Comparison of ENCODE assay signal across 10 cellular contexts in the genomic region with DNA sequence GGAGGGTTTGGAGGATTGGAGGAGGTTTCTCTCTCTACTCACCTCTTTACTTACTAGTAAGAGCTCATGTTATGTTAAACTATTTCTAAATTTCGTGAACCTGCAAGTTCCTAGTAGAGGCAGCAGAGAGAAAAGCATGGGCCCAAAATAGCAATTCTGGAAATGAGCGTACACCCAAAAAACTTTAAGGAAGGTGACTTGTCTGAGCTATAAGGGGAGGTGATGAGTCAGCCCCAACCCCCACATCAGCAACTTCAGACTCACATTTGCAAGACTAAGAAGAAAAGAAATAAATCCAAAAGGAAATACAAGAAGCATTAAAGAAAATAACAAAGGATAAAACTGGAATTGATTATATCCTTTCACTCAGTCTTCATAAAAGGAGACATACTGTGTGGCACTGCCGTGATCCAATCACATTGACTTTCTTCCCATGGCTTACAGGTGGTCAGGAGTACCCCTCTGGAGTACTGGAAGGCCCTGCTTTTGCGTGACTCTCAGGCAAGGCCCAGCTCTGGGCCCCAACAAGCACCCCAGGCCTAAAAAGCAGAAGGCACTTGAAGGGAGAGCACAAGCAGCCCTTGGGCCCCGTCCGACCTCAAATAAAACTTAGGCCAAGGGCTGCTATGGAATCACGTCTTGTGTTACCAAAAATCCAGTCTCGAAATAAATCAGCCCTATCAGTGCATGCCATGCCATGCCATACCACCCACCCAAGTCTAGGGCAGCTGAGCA. TPM values are rescaled to one million over a fixed set of nuclear protein-coding genes. Genes with fewer than 3 reads are reported as not detected.
DNase-seq lines count a peak whose midpoint lies in the region; ATAC-seq, FAIRE-seq and TF ChIP-seq lines count a peak whose summit lies in the region.
"Had no signal": no experiment of that assay in that cellular context is flagged by ENCODE, and none has a peak within 500 bp of the region (broad histone marks: within the 10 kb centered on the region; RNA-seq: fewer than 3 reads in every experiment).

No MANE protein-coding gene starts in this region.

- peak overlapping the region in 7 of 10 donors; percentile 29 to 68 (median 49) for H3K4me3 Mint-ChIP-seq in naive thymus-derived CD4-positive, alpha-beta T cell

- no peaks in the 10 kb centered on the region for H3K9me3 ChIP-seq in A549
- H3K9me3 ChIP-seq in IMR-90 (ENCODE audit: control insufficient read depth, insufficient read depth, low read length) = no peaks in the 10 kb centered on the region
- H3K9me3 ChIP-seq in ascending aorta = no peaks in the 10 kb centered on the region
- no peaks in the 10 kb centered on the region for H3K9me3 ChIP-seq in naive thymus-derived CD4-positive, alpha-beta T cell (ENCODE audit: control insufficient read depth in 2 of 3, low read length in 3 of 3)

- H3K27ac ChIP-seq in A549 = peak overlapping the region; percentile 95 to 99
- H3K27ac ChIP-seq in IMR-90 (ENCODE audit: insufficient read depth, low read length) = peak overlapping the region; percentile 81
- peak overlapping the region; percentile 93 for H3K27ac ChIP-seq in ascending aorta
- no peak overlapping the region for H3K27ac ChIP-seq in naive thymus-derived CD4-positive, alpha-beta T cell (ENCODE audit: low read depth, low read length)

- 60% methylated on average over 7 of the region's 8 CpGs for WGBS in A549 (ENCODE audit: missing lambda C conversion rate)
- 100% methylated on average over 1 of the region's 8 CpGs; no CpG with 5 or more reads in 1 of the 2 experiments for WGBS in IMR-90 (ENCODE audit: extremely low coverage in 2 of 2, insufficient read length in 1 of 2), 2 experiments

- H3K79me1 ChIP-seq in IMR-90 (ENCODE audit: low read depth in 1 of 2, low read length in 2 of 2) = peaks cover 26 to 84% of the 10 kb centered on the region in 2 experiments

- FAIRE-seq in A549 (lab: Jason Lieb, UNC) = no peak

- H4K5ac ChIP-seq in IMR-90 (ENCODE audit: low read depth, low read length) = peak overlapping the region; percentile 39; the same call in 1 of the 2 replicates

- no TSS peak for BruUV-seq in IMR-90 (replicated peaks; lab: Mats Ljungman, UMichigan)

- peaks cover 0 to 5% (median 3%) of the 10 kb centered on the region in 5 donors for H3K36me3 Mint-ChIP-seq in naive thymus-derived CD4-positive, alpha-beta T cell

- peak overlapping the region; percentile 43 to 93; a peak in 3 of 4 replicates for H4K8ac ChIP-seq in IMR-90 (ENCODE audit: low read depth in 2 of 2, low read length in 2 of 2)

- peaks cover 19% of the 10 kb centered on the region for H4K20me1 ChIP-seq in IMR-90 (ENCODE audit: insufficient read depth, low read length)

- no peak overlapping the region for H2AFZ ChIP-seq in IMR-90 (replicated peaks; ENCODE audit: low read length, poor library complexity)

- no peak for TF ChIP-seq POLR2A in A549 (IDR thresholded peaks at IDR 0.05; ENCODE audit: low read length)
- TF ChIP-seq POLR2A in IMR-90 (IDR thresholded peaks at IDR 0.05; ENCODE audit: low read depth, low read length) = no peak

- DNase-seq in A549 (ENCODE audit: low read depth in 1 of 2, low spot score in 1 of 2) = no peak
- DNase-seq in IMR-90 = peak; percentile 74
- peak in 1 of 2 donors; percentile 76 for DNase-seq in ascending aorta (ENCODE audit: low spot score in 2 of 2)
- no peak for DNase-seq in naive thymus-derived CD4-positive, alpha-beta T cell
- DNase-seq in GM10266 (ENCODE audit: extremely low spot score) = no peak
- DNase-seq: amniotic stem cell, NCI-H524 treated with DMSO at 0.1 percent for 48 hours had no signal

- H4K91ac ChIP-seq in IMR-90 (ENCODE audit: insufficient read depth, low read depth, low read length) = peak overlapping the region; percentile 90

- H3K27ac Mint-ChIP-seq in naive thymus-derived CD4-positive, alpha-beta T cell = peak overlapping the region; percentile 25 to 86 (median 75)

- H3K23ac ChIP-seq in IMR-90 (ENCODE audit: low read depth, low read length) = peak overlapping the region; percentile 80; the same call in 1 of the 2 replicates

- intact Hi-C loops in IMR-90 (cut with micrococcal nuclease) (no loop called here), ascending aorta (cut with DNase I) (no loop called here)
- intact Hi-C loops in naive thymus-derived CD4-positive, alpha-beta T cell (cut with micrococcal nuclease) = loop anchor here in 1 of 2 donors (2.0 kb wide), 1 partner anchor 14 kb away; the partner anchor contains the start of gene PACSIN2

- no peaks in the 10 kb centered on the region for H3K27me3 Mint-ChIP-seq in naive thymus-derived CD4-positive, alpha-beta T cell

- H2AK9ac ChIP-seq in IMR-90 (replicated peaks; ENCODE audit: low read depth, low read length, poor library complexity) = peak overlapping the region; percentile 75

- in situ Hi-C loops in IMR-90 (cut with MboI; ENCODE audit: low sequenced_read_pairs) = no loop called here

- CTCF ChIA-PET in A549 (lab: Yijun Ruan, JAX) = interaction anchor here (1.0 to 2.9 kb wide), 4 partner anchors 10 to 89 kb away, joined by 3 to 23 read pairs (median 5); partner anchors contain the start of gene PACSIN2
- CTCF ChIA-PET in IMR-90 (lab: Yijun Ruan, JAX) = interaction anchor here (0.6 to 1.0 kb wide), 2 partner anchors 41 to 79 kb away, joined by 3 read pairs; no protein-coding TSS in a partner anchor
- CTCF ChIA-PET in naive thymus-derived CD4-positive, alpha-beta T cell (lab: Charles Lee) = no interaction called here

- peaks cover 54 to 87% (median 78%) of the 10 kb centered on the region in 7 donors for H3K4me1 Mint-ChIP-seq in naive thymus-derived CD4-positive, alpha-beta T cell

- dilution Hi-C loops in IMR-90 (cut with HindIII; ENCODE audit: low sequenced_read_pairs, unreplicated experiment) = no loop called here

- peak overlapping the region; percentile 91 for H3K4ac ChIP-seq in IMR-90 (ENCODE audit: low read depth, low read length)

- H2BK120ac ChIP-seq in IMR-90 (ENCODE audit: low read depth, low read length) = peak overlapping the region; percentile 95

- TF ChIP-seq EP300 in A549 (IDR thresholded peaks at IDR 0.05) = no peak

- no peak overlapping the region for H3K4me3 ChIP-seq in A549
- H3K4me3 ChIP-seq in IMR-90 (ENCODE audit: insufficient read depth, low read depth, low read length) = no peak overlapping the region
- peak overlapping the region in 1 of 2 donors; percentile 3 for H3K4me3 ChIP-seq in ascending aorta
- no peak overlapping the region for H3K4me3 ChIP-seq in naive thymus-derived CD4-positive, alpha-beta T cell (ENCODE audit: low read length)

- H2BK20ac ChIP-seq in IMR-90 (ENCODE audit: low read depth, low read length) = peak overlapping the region; percentile 91

- H3K4me2 ChIP-seq in A549 (peak overlapping the region; percentile 85), IMR-90 (ENCODE audit: low read depth, low read length) (peak overlapping the region; percentile 67)

- H3K56ac ChIP-seq in IMR-90 (ENCODE audit: extremely low read depth, insufficient read depth, low read length) = peak overlapping the region; percentile 55; the same call in 1 of the 2 replicates

- H3K36me3 ChIP-seq in IMR-90 (ENCODE audit: control insufficient read depth, insufficient read depth, low read length) = no peaks in the 10 kb centered on the region
- no peaks in the 10 kb centered on the region for H3K36me3 ChIP-seq in ascending aorta
- no peaks in the 10 kb centered on the region for H3K36me3 ChIP-seq in naive thymus-derived CD4-positive, alpha-beta T cell (ENCODE audit: control insufficient read depth in 2 of 3, insufficient read depth in 3 of 3, low read length in 3 of 3)

- ATAC-seq in A549 = no peak
- ATAC-seq in IMR-90 (ENCODE audit: low read depth) = no peak
- ATAC-seq in naive thymus-derived CD4-positive, alpha-beta T cell = no peak
- no peak for ATAC-seq in GM21723 (IDR thresholded peaks at IDR 0.05; ENCODE audit: unreplicated experiment)
- ATAC-seq in GM21390 (IDR thresholded peaks at IDR 0.05; ENCODE audit: unreplicated experiment) = no peak
- ATAC-seq in HG03342 (IDR thresholded peaks at IDR 0.05; ENCODE audit: unreplicated experiment) = no peak

- peaks cover 45% of the 10 kb centered on the region for H3K9me1 ChIP-seq in IMR-90 (ENCODE audit: insufficient read depth, low read length)

- peak overlapping the region; percentile 70 for H3K18ac ChIP-seq in IMR-90 (ENCODE audit: low read depth, low read length)

- peak overlapping the region; percentile 96 for H2AK5ac ChIP-seq in IMR-90 (ENCODE audit: low read depth, low read length)

- TF ChIP-seq RAD21 in A549 (conservative IDR thresholded peaks at IDR 0.05 in 1 of 2, IDR thresholded peaks at IDR 0.05 in 1 of 2) (no peak), IMR-90 (IDR thresholded peaks at IDR 0.05; ENCODE audit: low read length) (no peak)

- H3K9me3 Mint-ChIP-seq in naive thymus-derived CD4-positive, alpha-beta T cell = no peaks in the 10 kb centered on the region

- H3K27me3 ChIP-seq in IMR-90 (ENCODE audit: control insufficient read depth, insufficient read depth, low read length) = no peaks in the 10 kb centered on the region
- no peaks in the 10 kb centered on the region for H3K27me3 ChIP-seq in ascending aorta
- H3K27me3 ChIP-seq in naive thymus-derived CD4-positive, alpha-beta T cell (ENCODE audit: control insufficient read depth in 2 of 2, insufficient read depth in 2 of 2, low read length in 2 of 2) = no peaks in the 10 kb centered on the region

- peak overlapping the region; percentile 87 for H3K14ac ChIP-seq in IMR-90 (replicated peaks; ENCODE audit: low read depth, low read length)

- no peak for TF ChIP-seq CTCF in A549 (IDR thresholded peaks at IDR 0.05)
- no peak for TF ChIP-seq CTCF in IMR-90 (conservative IDR thresholded peaks at IDR 0.05; ENCODE audit: low read depth, low read length)
- TF ChIP-seq CTCF in ascending aorta (IDR thresholded peaks at IDR 0.05) = no peak
- TF ChIP-seq CTCF in GM10266 (IDR thresholded peaks at IDR 0.05; ENCODE audit: control insufficient read depth, insufficient read depth, low read depth, missing control alignments) = no peak

- POLR2A ChIA-PET in A549 (lab: Yijun Ruan, JAX) = interaction anchor here (1.2 kb wide), 1 partner anchor 10 kb away, joined by 3 read pairs; no protein-coding TSS in a partner anchor
- POLR2A ChIA-PET in IMR-90 (lab: Charles Lee; ENCODE audit: unreplicated experiment) = no interaction called here
- POLR2A ChIA-PET in naive thymus-derived CD4-positive, alpha-beta T cell (lab: Charles Lee) = interaction anchor here (0.6 to 1.8 kb wide), 2 partner anchors 9 to 14 kb away, joined by 4 to 9 read pairs; partner anchors contain the start of gene PACSIN2

- peak overlapping the region; percentile 90 for H2BK5ac ChIP-seq in IMR-90 (ENCODE audit: low read depth, low read length, poor library complexity, severe bottlenecking)

- H3K4me1 ChIP-seq in A549 (peaks cover 100% of the 10 kb centered on the region), IMR-90 (ENCODE audit: control insufficient read depth, insufficient read depth, low read length) (peaks cover 54% of the 10 kb centered on the region), ascending aorta (peaks cover 42 to 86% of the 10 kb centered on the region in 2 donors)
- H3K4me1 ChIP-seq in naive thymus-derived CD4-positive, alpha-beta T cell (ENCODE audit: control insufficient read depth in 2 of 2, insufficient read depth in 2 of 2, low read length in 2 of 2) = peaks cover 5 to 17% of the 10 kb centered on the region in 2 donors

- H3K9ac ChIP-seq in IMR-90 (ENCODE audit: low read depth, low read length) = no peak overlapping the region

- peak overlapping the region; percentile 84 for H2BK15ac ChIP-seq in IMR-90 (ENCODE audit: low read depth, low read length)

RNA-seq across cellular contexts. Expression of gene PACSIN2, which starts 14.3 kb away (rescaled TPM):
- polyA plus RNA-seq in A549 (2011; rRNA removed) (76.5 and 94.0 TPM in 2 replicates), A549 (2017; fragmentation: RNase III; extraction: RNeasy Plus Mini Kit Qiagen cat#74134 plus additional on column Dnase treatment) (60.2 to 63.4 TPM (median 60.3 TPM) in 3 replicates), IMR-90 (2012; rRNA removed) (85.0 and 92.2 TPM in 2 replicates)
- polyA plus RNA-seq in A549 (2012; cell fraction: cytosol; rRNA removed) = 68.9 and 75.1 TPM in 2 replicates
- 75.5 and 83.5 TPM in 2 replicates for polyA plus RNA-seq in A549 (2012; cell fraction: nucleus; rRNA removed)
- 36.2 and 36.7 TPM in 2 replicates for polyA minus RNA-seq in A549 (2011; rRNA and poly(A)+ RNA removed)
- total RNA-seq in IMR-90 (2012; rRNA removed) (98.0 and 118 TPM in 2 replicates), ascending aorta (95.5 TPM)
- polyA plus RNA-seq in IMR-90 (2012; cell fraction: cytosol; rRNA removed) = 72.9 and 85.4 TPM in 2 replicates
- 56.7 and 72.6 TPM in 2 replicates for polyA plus RNA-seq in IMR-90 (2012; cell fraction: nucleus; rRNA removed; ENCODE audit: low replicate concordance)
- 10 to 100 TPM; 27.6 to 62.5 (median 38.1) TPM for total RNA-seq in naive thymus-derived CD4-positive, alpha-beta T cell
- 10 to 100 TPM; 26.6 to 36.3 TPM for polyA plus RNA-seq in naive thymus-derived CD4-positive, alpha-beta T cell
